In genomic region chr11:128193633-128194032, GRCh38 we compare ENCODE assay signal across 26 cellular contexts.
A peak's percentile ranks its signal among the peaks of the same experiment; 100 is the strongest.
DNase-seq lines count a peak whose midpoint lies in the region; ATAC-seq, FAIRE-seq and TF ChIP-seq lines count a peak whose summit lies in the region.
"Had no signal": no experiment of that assay in that cellular context is flagged by ENCODE, and none has a peak within 500 bp of the region (broad histone marks: within the 10 kb centered on the region; RNA-seq: fewer than 3 reads in every experiment).

No MANE protein-coding gene starts in this region.

- no peaks in the 10 kb centered on the region for H3K27me3 ChIP-seq in HepG2 (ENCODE audit: control insufficient read depth in 1 of 2, insufficient read depth in 2 of 2, low read length in 2 of 2)
- no peaks in the 10 kb centered on the region for H3K27me3 ChIP-seq in right lobe of liver
- H3K27me3 ChIP-seq in adipocyte (replicated peaks; ENCODE audit: control insufficient read depth, insufficient read depth, low read length): no peaks in the 10 kb centered on the region
- H3K27me3 ChIP-seq: gastrocnemius medialis had no signal

- no peak overlapping the region for H2AFZ ChIP-seq in HepG2 (ENCODE audit: low read length)
- H2AFZ ChIP-seq: parathyroid adenoma had no signal

- TF ChIP-seq POLR2A in HepG2 (IDR thresholded peaks at IDR 0.05; ENCODE audit: insufficient read depth in 1 of 2, low read depth in 2 of 2, low read length in 2 of 2) (no peak), right lobe of liver (IDR thresholded peaks at IDR 0.05) (no peak)

- H3K36me3 Mint-ChIP-seq in stimulated activated effector memory CD8-positive, alpha-beta T cell treated with anti-CD3 and anti-CD28 coated beads, Interleukin-12 subunit alpha, Interleukin-12 subunit beta, amount 100 ng/mL, for 72 hours: no peaks in the 10 kb centered on the region
- no peaks in the 10 kb centered on the region for H3K36me3 Mint-ChIP-seq in nephron progenitor cell (ENCODE audit: low read depth)
- H3K36me3 Mint-ChIP-seq in effector memory CD8-positive, alpha-beta T cell (ENCODE audit: insufficient read depth): peaks cover 8% of the 10 kb centered on the region
- H3K36me3 Mint-ChIP-seq: brain had no signal

- in situ Hi-C loops in HepG2 (cut with HindIII; ENCODE audit: extremely low pct_ligation_motif_present, low pct_unique_long_range_greater_than_20kb): no loop called here
- in situ Hi-C loops in SK-MEL-5 (cut with HindIII; ENCODE audit: low pct_unique_long_range_greater_than_20kb, low sequenced_read_pairs): no loop called here

- FAIRE-seq in HepG2 (lab: Jason Lieb, UNC): no peak
- FAIRE-seq: colon, G401.6 had no signal

- TF ChIP-seq EP300 in HepG2 (IDR thresholded peaks at IDR 0.05; ENCODE audit: low read depth in 2 of 2, low read length in 2 of 2): no peak
- no peak for TF ChIP-seq EP300 in HepG2 (CRISPR knock-in tag; IDR thresholded peaks at IDR 0.05; ENCODE audit: borderline replicate concordance)

- H3K27ac ChIP-seq in HepG2 (ENCODE audit: extremely low read length, insufficient read depth, low read length) (no peak overlapping the region), right lobe of liver (no peak overlapping the region)
- H3K27ac ChIP-seq: gastrocnemius medialis, parathyroid adenoma had no signal

- H3K4me1 ChIP-seq in HepG2 (ENCODE audit: insufficient read depth, low read length) (no peaks in the 10 kb centered on the region), right lobe of liver (peaks cover 0 to 3% (median 0%) of the 10 kb centered on the region in 4 donors), adipocyte (ENCODE audit: control insufficient read depth, insufficient read depth, low read length) (peaks cover 41% of the 10 kb centered on the region)
- H3K4me1 ChIP-seq: parathyroid adenoma had no signal

- ATAC-seq in HepG2 (no peak), right lobe of liver (no peak), HG03159 (IDR thresholded peaks at IDR 0.05; ENCODE audit: unreplicated experiment) (no peak)
- peak; percentile 42 for ATAC-seq in stimulated activated effector memory CD8-positive, alpha-beta T cell treated with anti-CD3 and anti-CD28 coated beads, Interleukin-12 subunit alpha, Interleukin-12 subunit beta, amount 100 ng/mL, for 72 hours
- no peak for ATAC-seq in effector memory CD8-positive, alpha-beta T cell (replicated peaks)
- ATAC-seq: activated CD4-positive, CD25-positive, alpha-beta regulatory T cell treated with anti-CD3 and anti-CD28 coated beads, Interleukin-2, amount 50 U/mL, for 24 hours; esophagus mucosa; gastrocnemius medialis; right cardiac atrium had no signal

- H3K27me3 Mint-ChIP-seq in nephron progenitor cell (ENCODE audit: low read depth, poor library complexity): peaks cover 13% of the 10 kb centered on the region
- H3K27me3 Mint-ChIP-seq in effector memory CD8-positive, alpha-beta T cell: no peaks in the 10 kb centered on the region
- H3K27me3 Mint-ChIP-seq: CD4-positive, alpha-beta T cell had no signal

- CTCF ChIA-PET in HepG2 (lab: Yijun Ruan, JAX; ENCODE audit: low intra/inter-chr PET ratio, low total read pairs): no interaction called here

- no peaks in the 10 kb centered on the region for H3K9me3 Mint-ChIP-seq in stimulated activated effector memory CD8-positive, alpha-beta T cell treated with anti-CD3 and anti-CD28 coated beads, Interleukin-12 subunit alpha, Interleukin-12 subunit beta, amount 100 ng/mL, for 72 hours
- no peaks in the 10 kb centered on the region for H3K9me3 Mint-ChIP-seq in nephron progenitor cell
- no peaks in the 10 kb centered on the region for H3K9me3 Mint-ChIP-seq in effector memory CD8-positive, alpha-beta T cell
- H3K9me3 Mint-ChIP-seq: brain; CD4-positive, alpha-beta T cell; HFFc6; neural crest cell had no signal

- no peak overlapping the region for H3K27ac Mint-ChIP-seq in stimulated activated effector memory CD8-positive, alpha-beta T cell treated with anti-CD3 and anti-CD28 coated beads, Interleukin-12 subunit alpha, Interleukin-12 subunit beta, amount 100 ng/mL, for 72 hours
- no peak overlapping the region for H3K27ac Mint-ChIP-seq in nephron progenitor cell
- peak overlapping the region in 1 of 2 donors; percentile 81 for H3K27ac Mint-ChIP-seq in effector memory CD8-positive, alpha-beta T cell
- H3K27ac Mint-ChIP-seq: brain; CD4-positive, alpha-beta T cell; HFFc6 had no signal

- TF ChIP-seq RAD21 in HepG2 (CRISPR knock-in tag; IDR thresholded peaks at IDR 0.05): no peak

- H3K9me3 ChIP-seq in HepG2 (ENCODE audit: low read length): no peaks in the 10 kb centered on the region
- H3K9me3 ChIP-seq in right lobe of liver: no peaks in the 10 kb centered on the region
- no peaks in the 10 kb centered on the region for H3K9me3 ChIP-seq in adipocyte (ENCODE audit: control insufficient read depth, low read length)
- H3K9me3 ChIP-seq: gastrocnemius medialis, left ventricle myocardium inferior had no signal

- H3K4me1 Mint-ChIP-seq in stimulated activated effector memory CD8-positive, alpha-beta T cell treated with anti-CD3 and anti-CD28 coated beads, Interleukin-12 subunit alpha, Interleukin-12 subunit beta, amount 100 ng/mL, for 72 hours: peaks cover 35% of the 10 kb centered on the region
- peaks cover 23% of the 10 kb centered on the region for H3K4me1 Mint-ChIP-seq in nephron progenitor cell
- H3K4me1 Mint-ChIP-seq in effector memory CD8-positive, alpha-beta T cell (ENCODE audit: low read depth in 2 of 2): peaks cover 25 to 68% of the 10 kb centered on the region in 2 donors

- intact Hi-C loops in HepG2 (cut with micrococcal nuclease; ENCODE audit: unreplicated experiment): no loop called here
- intact Hi-C loops in right lobe of liver (cut with DNase I): no loop called here

- DNase-seq in HepG2 (ENCODE audit: low spot score) (no peak), right lobe of liver (no peak), SK-MEL-5 (ENCODE audit: low read depth, low spot score) (peak; percentile 2), adipocyte (ENCODE audit: low read depth) (no peak), nephron progenitor cell (no peak)
- no peak for DNase-seq in stimulated activated effector memory CD8-positive, alpha-beta T cell treated with anti-CD3 and anti-CD28 coated beads, Interleukin-12 subunit alpha, Interleukin-12 subunit beta, amount 100 ng/mL, for 72 hours (ENCODE audit: low spot score in 2 of 2)
- DNase-seq in effector memory CD8-positive, alpha-beta T cell: no peak
- DNase-seq: CD4-positive, alpha-beta T cell; effector memory CD4-positive, alpha-beta T cell; gastrocnemius medialis; HFFc6; hypothalamus; left ventricle myocardium inferior; NCI-H1436; right cardiac atrium; stimulated activated CD4-positive, alpha-beta T cell treated with anti-CD3 and anti-CD28 coated beads, Interleukin-12 subunit alpha, Interleukin-12 subunit beta, amount 100 ng/mL, for 4 hours; stimulated activated CD4-positive, alpha-beta T cell treated with anti-CD3 and anti-CD28 coated beads, Interleukin-4, amount 100 ng/mL, for 24 hours; stimulated activated naive CD4-positive, alpha-beta T cell had no signal

- POLR2A ChIA-PET in HepG2 (lab: Yijun Ruan, JAX): no interaction called here

- H3K9ac ChIP-seq in HepG2 (ENCODE audit: insufficient read depth, low read depth, low read length): no peak overlapping the region
- peak overlapping the region; percentile 12 for H3K9ac ChIP-seq in adipocyte (ENCODE audit: low read length)
- H3K9ac ChIP-seq: parathyroid adenoma had no signal

- no peak overlapping the region for H3K4me3 Mint-ChIP-seq in stimulated activated effector memory CD8-positive, alpha-beta T cell treated with anti-CD3 and anti-CD28 coated beads, Interleukin-12 subunit alpha, Interleukin-12 subunit beta, amount 100 ng/mL, for 72 hours
- no peak overlapping the region for H3K4me3 Mint-ChIP-seq in nephron progenitor cell
- peak overlapping the region in 1 of 2 donors; percentile 39 for H3K4me3 Mint-ChIP-seq in effector memory CD8-positive, alpha-beta T cell
- H3K4me3 Mint-ChIP-seq: brain; CD4-positive, alpha-beta T cell; HFFc6; neural crest cell had no signal

- H3K4me3 ChIP-seq in HepG2 (replicated peaks in 1 of 3; ENCODE audit: insufficient read depth in 1 of 3, low read depth in 2 of 3, low read length in 3 of 3) (no peak overlapping the region), right lobe of liver (no peak overlapping the region), adipocyte (ENCODE audit: low read length) (peak overlapping the region; percentile 12)
- H3K4me3 ChIP-seq: gastrocnemius medialis, left ventricle myocardium inferior had no signal

- H4K20me1 ChIP-seq in HepG2 (ENCODE audit: insufficient read depth, low read length): no peaks in the 10 kb centered on the region

- H3K36me3 ChIP-seq in HepG2 (replicated peaks in 1 of 2; ENCODE audit: control insufficient read depth in 1 of 2, insufficient read depth in 2 of 2, low read length in 2 of 2): no peaks in the 10 kb centered on the region
- no peaks in the 10 kb centered on the region for H3K36me3 ChIP-seq in right lobe of liver
- no peaks in the 10 kb centered on the region for H3K36me3 ChIP-seq in adipocyte (ENCODE audit: control insufficient read depth, insufficient read depth, low read length, severe bottlenecking)
- H3K36me3 ChIP-seq: gastrocnemius medialis, left ventricle myocardium inferior had no signal

- BruUV-seq in HepG2 (replicated peaks; lab: Mats Ljungman, UMichigan): no TSS peak

- H3K4me2 ChIP-seq in HepG2 (ENCODE audit: low read depth, low read length): no peak overlapping the region

- TF ChIP-seq CTCF in HepG2 (CRISPR knock-in tag; IDR thresholded peaks at IDR 0.05) (no peak), right lobe of liver (IDR thresholded peaks at IDR 0.05) (no peak), nephron progenitor cell (IDR thresholded peaks at IDR 0.05) (no peak)

- H3K79me2 ChIP-seq in HepG2 (ENCODE audit: insufficient read depth, low read length): no peaks in the 10 kb centered on the region
- H3K79me2 ChIP-seq: parathyroid adenoma had no signal

- under 1% methylated on average over 5 of the region's 5 CpGs for WGBS in HepG2 (ENCODE audit: low lambda C conversion rate)
- 31% methylated on average over 5 of the region's 5 CpGs for whole genome bisulfite sequencing in right lobe of liver (ENCODE audit: insufficient coverage, low coverage, low lambda C conversion rate, missing lambda C conversion rate)

TF ChIP-seq in HepG2, 621 proteins besides CTCF, POLR2A, EP300 and RAD21 (continues in another document):
- TF ChIP-seq GZF1 (CRISPR knock-in tag; IDR thresholded peaks at IDR 0.05) (no peak), MAFF (IDR thresholded peaks at IDR 0.05; ENCODE audit: low read depth, low read length) (peak; percentile 60), MEF2D (CRISPR knock-in tag; IDR thresholded peaks at IDR 0.05) (no peak), ZNF775 (CRISPR knock-in tag; IDR thresholded peaks at IDR 0.05; ENCODE audit: borderline replicate concordance) (no peak), KAT8 (CRISPR knock-in tag; IDR thresholded peaks at IDR 0.05) (no peak), JUN (CRISPR knock-in tag; IDR thresholded peaks at IDR 0.05) (no peak), IRF2 (CRISPR knock-in tag; IDR thresholded peaks at IDR 0.05) (no peak), HCFC1 (IDR thresholded peaks at IDR 0.05; ENCODE audit: low read depth, low read length) (no peak), SNAPC5 (CRISPR knock-in tag; IDR thresholded peaks at IDR 0.05; ENCODE audit: borderline replicate concordance) (no peak), NFE2L2 (IDR thresholded peaks at IDR 0.05; ENCODE audit: low read length) (0 out of 2 replicates have a peak, but pooled peaks have one; percentile 12), NFRKB (IDR thresholded peaks at IDR 0.05) (no peak)
